Comparison of ENCODE assay signal across 17 cellular contexts in the genomic region with DNA sequence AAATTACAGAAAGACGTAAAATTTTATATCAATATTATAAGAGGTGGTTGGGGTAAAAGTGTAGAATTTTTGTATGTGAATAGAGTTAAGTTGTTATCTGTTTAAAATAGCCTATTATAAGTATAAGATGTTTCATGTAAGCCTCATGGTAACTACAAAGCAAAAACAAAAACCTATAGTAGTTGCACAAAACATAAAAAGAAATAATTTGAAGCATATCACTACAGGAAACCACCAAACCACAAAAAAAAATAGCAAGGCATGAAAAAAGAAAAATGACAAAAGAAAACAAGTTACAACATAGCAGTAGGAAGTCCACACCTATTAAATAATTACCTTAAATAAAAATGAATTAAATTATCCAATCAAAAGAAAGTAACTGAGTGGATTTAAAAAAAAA. TPM values are rescaled to one million over a fixed set of nuclear protein-coding genes. Genes with fewer than 3 reads are reported as not detected.
DNase-seq lines count a peak whose midpoint lies in the region; ATAC-seq and TF ChIP-seq lines count a peak whose summit lies in the region.
"Had no signal": no experiment of that assay in that cellular context is flagged by ENCODE, and none has a peak within 500 bp of the region (broad histone marks: within the 10 kb centered on the region; RNA-seq: fewer than 3 reads in every experiment).

No MANE protein-coding gene starts in this region.

- no peak overlapping the region for H3K4me3 Mint-ChIP-seq in activated CD4-positive, alpha-beta memory T cell treated with anti-CD3 and anti-CD28 coated beads for 36 hours
- H3K4me3 Mint-ChIP-seq in effector memory CD8-positive, alpha-beta T cell = peak overlapping the region; percentile 13 to 33

- peaks cover 33% of the 10 kb centered on the region for H3K9me3 Mint-ChIP-seq in activated CD4-positive, alpha-beta memory T cell treated with anti-CD3 and anti-CD28 coated beads for 36 hours
- peaks cover 5 to 23% of the 10 kb centered on the region in 2 donors for H3K9me3 Mint-ChIP-seq in effector memory CD8-positive, alpha-beta T cell

- no peak overlapping the region for H3K4me3 ChIP-seq in DND-41 (ENCODE audit: low read depth in 1 of 2, low read length in 2 of 2)
- H3K4me3 ChIP-seq: coronary artery, right lobe of liver, thyroid gland had no signal

- no peaks in the 10 kb centered on the region for H4K20me1 ChIP-seq in DND-41 (ENCODE audit: insufficient read depth, low read length)

- no peak overlapping the region for H2AFZ ChIP-seq in DND-41 (ENCODE audit: low read depth, low read length)

- 0 out of 2 replicates have a peak overlapping the region, but pooled peaks have one; percentile 5 for H3K4me2 ChIP-seq in DND-41 (ENCODE audit: insufficient read depth, low read length)

- H3K9me3 ChIP-seq in DND-41 (ENCODE audit: insufficient read depth, low read length, severe bottlenecking) = no peaks in the 10 kb centered on the region
- H3K9me3 ChIP-seq: right lobe of liver, thyroid gland had no signal

- peaks cover 45% of the 10 kb centered on the region for H3K4me1 ChIP-seq in DND-41 (ENCODE audit: insufficient read depth, low read length)
- H3K4me1 ChIP-seq: thyroid gland had no signal

- CTCF ChIA-PET in activated CD4-positive, alpha-beta memory T cell treated with anti-CD3 and anti-CD28 coated beads for 36 hours (lab: Charles Lee) = interaction anchor here (1.1 to 3.4 kb wide), 2 partner anchors 10 to 36 kb away, joined by 3 to 24 read pairs; no protein-coding TSS in a partner anchor

- H3K4me1 Mint-ChIP-seq in activated CD4-positive, alpha-beta memory T cell treated with anti-CD3 and anti-CD28 coated beads for 36 hours (ENCODE audit: low read depth) = peaks cover 76% of the 10 kb centered on the region
- H3K4me1 Mint-ChIP-seq in effector memory CD8-positive, alpha-beta T cell (ENCODE audit: low read depth in 2 of 2) = peaks cover 44 to 61% of the 10 kb centered on the region in 2 donors

- peak overlapping the region; percentile 79 for H3K27ac Mint-ChIP-seq in activated CD4-positive, alpha-beta memory T cell treated with anti-CD3 and anti-CD28 coated beads for 36 hours
- peak overlapping the region in 1 of 2 donors; percentile 45 for H3K27ac Mint-ChIP-seq in effector memory CD8-positive, alpha-beta T cell

- POLR2A ChIA-PET in activated CD4-positive, alpha-beta memory T cell treated with anti-CD3 and anti-CD28 coated beads for 36 hours (lab: Charles Lee) = interaction anchor here (2.5 kb wide), 1 partner anchor 12 kb away, joined by 10 read pairs; a partner anchor contains a TSS

- H3K9ac ChIP-seq in DND-41 (ENCODE audit: low read depth, low read length) = no peak overlapping the region

- H3K27ac ChIP-seq in DND-41 (ENCODE audit: low read length) = no peak overlapping the region
- H3K27ac ChIP-seq: coronary artery, right lobe of liver, thyroid gland had no signal

- H3K27me3 ChIP-seq in DND-41 (ENCODE audit: insufficient read depth, low read length, poor library complexity) = no peaks in the 10 kb centered on the region
- H3K27me3 ChIP-seq: right lobe of liver, thyroid gland had no signal

- peaks cover 34% of the 10 kb centered on the region for H3K36me3 Mint-ChIP-seq in activated CD4-positive, alpha-beta memory T cell treated with anti-CD3 and anti-CD28 coated beads for 36 hours
- peaks cover 6% of the 10 kb centered on the region for H3K36me3 Mint-ChIP-seq in effector memory CD8-positive, alpha-beta T cell (ENCODE audit: insufficient read depth)

- H3K36me3 ChIP-seq in DND-41 (ENCODE audit: insufficient read depth, low read length) = no peaks in the 10 kb centered on the region
- H3K36me3 ChIP-seq: right lobe of liver, thyroid gland had no signal

- intact Hi-C loops in activated CD4-positive, alpha-beta memory T cell treated with anti-CD3 and anti-CD28 coated beads for 36 hours (cut with micrococcal nuclease) = no loop called here

- DNase-seq in CD1c-positive myeloid dendritic cell (ENCODE audit: extremely low spot score) = peak; percentile 19
- no peak for DNase-seq in DND-41
- DNase-seq in activated CD4-positive, alpha-beta memory T cell treated with anti-CD3 and anti-CD28 coated beads for 36 hours = no peak
- DNase-seq in effector memory CD8-positive, alpha-beta T cell = no peak
- DNase-seq in NCI-H2196 treated with DMSO at 0.1 percent for 48 hours (lab: John Stamatoyannopoulos, UW; ENCODE audit: unreplicated experiment) = no peak
- DNase-seq in DMS79 treated with DMSO at 0.1 percent for 48 hours (lab: John Stamatoyannopoulos, UW) = no peak
- DNase-seq in stimulated activated CD4-positive, alpha-beta T cell treated with anti-CD3 and anti-CD28 coated beads, Interleukin-2, amount 100 ng/mL, for 24 hours = no peak
- DNase-seq: amygdala; NCI-H1694 treated with DMSO at 0.1 percent for 48 hours; NCI-H510A; occipital lobe; right lobe of liver; stimulated activated CD4-positive, alpha-beta T cell treated with anti-CD3 and anti-CD28 coated beads, Interleukin-1b, Interleukin-23, amount 100 ng/mL, for 48 hours; thyroid gland had no signal

- TF ChIP-seq CTCF in DND-41 (IDR thresholded peaks at IDR 0.05; ENCODE audit: borderline replicate concordance, extremely low read depth, low read length, poor library complexity, severe bottlenecking) = no peak

- peak; percentile 84 for ATAC-seq in DND-41 (ENCODE audit: insufficient read depth, low read depth)
- peak; percentile 82 for ATAC-seq in effector memory CD8-positive, alpha-beta T cell (replicated peaks)
- ATAC-seq: esophagus mucosa, right lobe of liver had no signal

- H3K27me3 Mint-ChIP-seq in activated CD4-positive, alpha-beta memory T cell treated with anti-CD3 and anti-CD28 coated beads for 36 hours = no peaks in the 10 kb centered on the region
- no peaks in the 10 kb centered on the region for H3K27me3 Mint-ChIP-seq in effector memory CD8-positive, alpha-beta T cell

- H3K79me2 ChIP-seq in DND-41 (ENCODE audit: insufficient read depth, low read length) = no peaks in the 10 kb centered on the region

RNA-seq across cellular contexts. Expression of a gene that starts 12.4 kb away (rescaled TPM):
- total RNA-seq in activated CD4-positive, alpha-beta memory T cell treated with anti-CD3 and anti-CD28 coated beads for 36 hours = 100 to 1,000 TPM; 218 to 224 TPM

RNA-seq across cellular contexts. Expression of a gene that starts 29.0 kb away (rescaled TPM):
- total RNA-seq in activated CD4-positive, alpha-beta memory T cell treated with anti-CD3 and anti-CD28 coated beads for 36 hours = not detected
- total RNA-seq: esophagus mucosa, mesenteric fat pad, occipital lobe, right lobe of liver, thyroid gland had no signal

RNA-seq across cellular contexts. Expression of a gene that starts 33.9 kb away (rescaled TPM):
- total RNA-seq in activated CD4-positive, alpha-beta memory T cell treated with anti-CD3 and anti-CD28 coated beads for 36 hours = under 1 TPM; 0.29 to 0.70 TPM

RNA-seq across cellular contexts. Expression of a gene that starts 37.3 kb away (rescaled TPM):
- total RNA-seq in activated CD4-positive, alpha-beta memory T cell treated with anti-CD3 and anti-CD28 coated beads for 36 hours = 100 to 1,000 TPM; 117 to 129 TPM
